In the genomic region with DNA sequence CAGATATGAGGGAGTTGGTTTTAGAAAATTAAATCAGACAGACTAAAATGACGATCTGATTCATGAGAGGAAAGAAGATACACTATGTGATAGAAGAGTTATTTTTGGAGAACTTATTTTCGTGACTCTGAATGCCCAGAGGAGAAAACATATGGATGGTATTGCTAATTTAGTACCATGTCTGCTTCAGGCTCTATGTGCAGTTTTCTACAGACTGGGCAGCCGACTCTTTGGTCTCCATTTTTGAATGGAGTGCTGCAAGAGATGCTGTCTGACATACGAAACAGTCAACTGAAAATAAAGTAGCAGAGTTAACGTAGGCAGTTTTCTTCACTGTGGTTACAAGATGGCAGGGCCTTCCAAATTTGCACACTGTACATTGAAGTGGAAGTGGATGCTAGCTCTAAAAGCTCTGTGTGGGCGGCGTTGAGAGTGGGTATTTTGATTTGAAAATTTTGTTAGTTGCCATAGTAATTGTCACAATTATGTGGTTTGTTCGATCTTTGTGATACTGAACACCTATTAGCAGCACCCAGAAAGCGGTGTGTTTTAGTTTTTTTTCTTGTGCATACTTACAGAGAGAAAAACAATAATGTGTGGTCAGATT, we compare ENCODE assay signal across 8 cellular contexts.
DNase-seq lines count a peak whose midpoint lies in the region; ATAC-seq, FAIRE-seq and TF ChIP-seq lines count a peak whose summit lies in the region.

No MANE protein-coding gene starts in this region.

- peaks cover 12% of the 10 kb centered on the region for H3K9me3 Mint-ChIP-seq in activated CD8-positive, alpha-beta T cell treated with anti-CD3 and anti-CD28 coated beads, Interleukin-2, amount 10 ng/mL, durations not matched to agents 7 days and 5 days (ENCODE audit: insufficient read depth)
- peaks cover 5% of the 10 kb centered on the region for H3K9me3 Mint-ChIP-seq in stimulated activated memory B cell treated with anti-CD40 and anti-IgM and Interleukin-4, amounts not matched to agents 10 μg/mL and 1 μg/mL and 100 μg/mL, for 72 hours

- H3K9me3 ChIP-seq in right lobe of liver (no peaks in the 10 kb centered on the region), HepG2 (ENCODE audit: low read length) (no peaks in the 10 kb centered on the region), right cardiac atrium (ENCODE audit: control insufficient read depth, low read length) (no peaks in the 10 kb centered on the region), breast epithelium (no peaks in the 10 kb centered on the region)

- H3K79me2 ChIP-seq in HepG2 (ENCODE audit: insufficient read depth, low read length), result no peaks in the 10 kb centered on the region

- CTCF ChIA-PET in HepG2 (lab: Yijun Ruan, JAX; ENCODE audit: low intra/inter-chr PET ratio, low total read pairs), result no interaction called here
- CTCF ChIA-PET in activated CD8-positive, alpha-beta T cell treated with anti-CD3 and anti-CD28 coated beads, Interleukin-2, amount 10 ng/mL, durations not matched to agents 7 days and 5 days (lab: Charles Lee), result interaction anchor here (0.8 to 1.4 kb wide), 4 partner anchors 13 to 21 kb away, joined by 3 to 4 read pairs (median 3); no protein-coding TSS in a partner anchor

- H3K36me3 Mint-ChIP-seq in activated CD8-positive, alpha-beta T cell treated with anti-CD3 and anti-CD28 coated beads, Interleukin-2, amount 10 ng/mL, durations not matched to agents 7 days and 5 days (ENCODE audit: low read depth), result peaks cover 29% of the 10 kb centered on the region
- H3K36me3 Mint-ChIP-seq in stimulated activated memory B cell treated with anti-CD40 and anti-IgM and Interleukin-4, amounts not matched to agents 10 μg/mL and 1 μg/mL and 100 μg/mL, for 72 hours, result peaks cover 5% of the 10 kb centered on the region

- POLR2A ChIA-PET in HepG2 (lab: Yijun Ruan, JAX), result no interaction called here
- POLR2A ChIA-PET in activated CD8-positive, alpha-beta T cell treated with anti-CD3 and anti-CD28 coated beads, Interleukin-2, amount 10 ng/mL, durations not matched to agents 7 days and 5 days (lab: Charles Lee), result interaction anchor here (0.6 to 2.4 kb wide), 6 partner anchors 13 to 156 kb away, joined by 3 to 17 read pairs (median 4); a partner anchor contains a TSS

- H3K27me3 Mint-ChIP-seq in activated CD8-positive, alpha-beta T cell treated with anti-CD3 and anti-CD28 coated beads, Interleukin-2, amount 10 ng/mL, durations not matched to agents 7 days and 5 days (ENCODE audit: low read depth), result no peaks in the 10 kb centered on the region
- H3K27me3 Mint-ChIP-seq in stimulated activated memory B cell treated with anti-CD40 and anti-IgM and Interleukin-4, amounts not matched to agents 10 μg/mL and 1 μg/mL and 100 μg/mL, for 72 hours, result no peaks in the 10 kb centered on the region

- 47% methylated on average over 9 of the region's 9 CpGs for WGBS in right lobe of liver (ENCODE audit: insufficient coverage, low coverage, low lambda C conversion rate, missing lambda C conversion rate)
- 27% methylated on average over 9 of the region's 9 CpGs for WGBS in HepG2 (ENCODE audit: low lambda C conversion rate)
- 66% methylated on average over 9 of the region's 9 CpGs for WGBS in right cardiac atrium

- H3K4me1 Mint-ChIP-seq in activated CD8-positive, alpha-beta T cell treated with anti-CD3 and anti-CD28 coated beads, Interleukin-2, amount 10 ng/mL, durations not matched to agents 7 days and 5 days (ENCODE audit: low read depth), result peaks cover 34% of the 10 kb centered on the region
- H3K4me1 Mint-ChIP-seq in stimulated activated memory B cell treated with anti-CD40 and anti-IgM and Interleukin-4, amounts not matched to agents 10 μg/mL and 1 μg/mL and 100 μg/mL, for 72 hours, result peaks cover 62% of the 10 kb centered on the region

- no peak for TF ChIP-seq RAD21 in HepG2 (CRISPR knock-in tag; IDR thresholded peaks at IDR 0.05)

- H3K27ac ChIP-seq in right lobe of liver, result peak overlapping the region in 2 of 3 donors; percentile 55 to 69
- H3K27ac ChIP-seq in HepG2 (ENCODE audit: extremely low read length, insufficient read depth, low read length), result no peak overlapping the region
- H3K27ac ChIP-seq in right cardiac atrium (ENCODE audit: low read length), result peak overlapping the region; percentile 71
- H3K27ac ChIP-seq in breast epithelium, result peak overlapping the region in 1 of 2 donors; percentile 3

- peak overlapping the region; percentile 90 for H3K27ac Mint-ChIP-seq in activated CD8-positive, alpha-beta T cell treated with anti-CD3 and anti-CD28 coated beads, Interleukin-2, amount 10 ng/mL, durations not matched to agents 7 days and 5 days
- peak overlapping the region; percentile 99 for H3K27ac Mint-ChIP-seq in stimulated activated memory B cell treated with anti-CD40 and anti-IgM and Interleukin-4, amounts not matched to agents 10 μg/mL and 1 μg/mL and 100 μg/mL, for 72 hours

- FAIRE-seq in HepG2 (lab: Jason Lieb, UNC), result no peak

- H3K4me2 ChIP-seq in HepG2 (ENCODE audit: low read depth, low read length), result no peak overlapping the region

- intact Hi-C loops in right lobe of liver (cut with DNase I) (no loop called here), HepG2 (cut with micrococcal nuclease; ENCODE audit: unreplicated experiment) (no loop called here), right cardiac atrium (cut with DNase I) (no loop called here), breast epithelium (cut with DNase I; ENCODE audit: low total_unique reads) (no loop called here)

- H3K4me3 ChIP-seq in right lobe of liver (no peak overlapping the region), HepG2 (replicated peaks in 1 of 3; ENCODE audit: insufficient read depth in 1 of 3, low read depth in 2 of 3, low read length in 3 of 3) (no peak overlapping the region), right cardiac atrium (ENCODE audit: low read length) (no peak overlapping the region), breast epithelium (peak overlapping the region in 1 of 3 donors; percentile 9)

- H3K4me3 Mint-ChIP-seq in activated CD8-positive, alpha-beta T cell treated with anti-CD3 and anti-CD28 coated beads, Interleukin-2, amount 10 ng/mL, durations not matched to agents 7 days and 5 days, result peak overlapping the region; percentile 73
- H3K4me3 Mint-ChIP-seq in stimulated activated memory B cell treated with anti-CD40 and anti-IgM and Interleukin-4, amounts not matched to agents 10 μg/mL and 1 μg/mL and 100 μg/mL, for 72 hours, result peak overlapping the region; percentile 77

- TF ChIP-seq CTCF in right lobe of liver (IDR thresholded peaks at IDR 0.05) (no peak), HepG2 (CRISPR knock-in tag; IDR thresholded peaks at IDR 0.05) (no peak), breast epithelium (IDR thresholded peaks at IDR 0.05) (no peak)

- no TSS peak for BruUV-seq in HepG2 (replicated peaks; lab: Mats Ljungman, UMichigan)

- TF ChIP-seq POLR2A in right lobe of liver (IDR thresholded peaks at IDR 0.05) (no peak), HepG2 (IDR thresholded peaks at IDR 0.05; ENCODE audit: insufficient read depth in 1 of 2, low read depth in 2 of 2, low read length in 2 of 2) (no peak), breast epithelium (IDR thresholded peaks at IDR 0.05) (no peak)

- H3K27me3 ChIP-seq in right lobe of liver, result no peaks in the 10 kb centered on the region
- H3K27me3 ChIP-seq in HepG2 (ENCODE audit: control insufficient read depth in 1 of 2, insufficient read depth in 2 of 2, low read length in 2 of 2), result no peaks in the 10 kb centered on the region
- no peaks in the 10 kb centered on the region for H3K27me3 ChIP-seq in right cardiac atrium (ENCODE audit: control insufficient read depth, insufficient read depth)
- no peaks in the 10 kb centered on the region for H3K27me3 ChIP-seq in breast epithelium

- no peak overlapping the region for H3K9ac ChIP-seq in HepG2 (ENCODE audit: insufficient read depth, low read depth, low read length)

- H3K36me3 ChIP-seq in right lobe of liver (no peaks in the 10 kb centered on the region), HepG2 (replicated peaks in 1 of 2; ENCODE audit: control insufficient read depth in 1 of 2, insufficient read depth in 2 of 2, low read length in 2 of 2) (no peaks in the 10 kb centered on the region), breast epithelium (no peaks in the 10 kb centered on the region)

- H2AFZ ChIP-seq in HepG2 (ENCODE audit: low read length), result no peak overlapping the region

- H4K20me1 ChIP-seq in HepG2 (ENCODE audit: insufficient read depth, low read length), result no peaks in the 10 kb centered on the region

- H3K4me1 ChIP-seq in right lobe of liver (no peaks in the 10 kb centered on the region), HepG2 (ENCODE audit: insufficient read depth, low read length) (no peaks in the 10 kb centered on the region), right cardiac atrium (ENCODE audit: control insufficient read depth, insufficient read depth, low read length) (peaks cover 2% of the 10 kb centered on the region), breast epithelium (no peaks in the 10 kb centered on the region)

- ATAC-seq in right lobe of liver, result peak in 2 of 4 donors; percentile 33 to 56
- ATAC-seq in HepG2, result no peak
- ATAC-seq in HG03442 (IDR thresholded peaks at IDR 0.05; ENCODE audit: unreplicated experiment), result peak; percentile 67
- ATAC-seq in activated CD8-positive, alpha-beta T cell treated with anti-CD3 and anti-CD28 coated beads, Interleukin-2, amount 10 ng/mL, durations not matched to agents 7 days and 5 days, result peak; percentile 84
- ATAC-seq in right cardiac atrium, result peak; percentile 26 to 42
- ATAC-seq in stimulated activated memory B cell treated with anti-CD40 and anti-IgM and Interleukin-4, amounts not matched to agents 10 μg/mL and 1 μg/mL and 100 μg/mL, for 72 hours, result peak; percentile 88

- no peak for DNase-seq in right lobe of liver
- no peak for DNase-seq in HepG2 (ENCODE audit: low spot score)
- DNase-seq in activated CD8-positive, alpha-beta T cell treated with anti-CD3 and anti-CD28 coated beads, Interleukin-2, amount 10 ng/mL, durations not matched to agents 7 days and 5 days, result peak; percentile 55
- DNase-seq in right cardiac atrium, result no peak
- no peak for DNase-seq in islet precursor cell
- no peak for DNase-seq in breast epithelium (ENCODE audit: low spot score in 2 of 2)

- TF ChIP-seq EP300 in HepG2 (IDR thresholded peaks at IDR 0.05; ENCODE audit: low read depth in 2 of 2, low read length in 2 of 2) (no peak), HepG2 (CRISPR knock-in tag; IDR thresholded peaks at IDR 0.05; ENCODE audit: borderline replicate concordance) (no peak)

- in situ Hi-C loops in HepG2 (cut with HindIII; ENCODE audit: extremely low pct_ligation_motif_present, low pct_unique_long_range_greater_than_20kb), result no loop called here

TF ChIP-seq in HepG2, 621 proteins besides CTCF, POLR2A, EP300 and RAD21 (continues in another document):
- TF ChIP-seq ZNF652 (CRISPR knock-in tag; IDR thresholded peaks at IDR 0.05; ENCODE audit: borderline replicate concordance, low read depth), result no peak
- TF ChIP-seq, protein P1, sequence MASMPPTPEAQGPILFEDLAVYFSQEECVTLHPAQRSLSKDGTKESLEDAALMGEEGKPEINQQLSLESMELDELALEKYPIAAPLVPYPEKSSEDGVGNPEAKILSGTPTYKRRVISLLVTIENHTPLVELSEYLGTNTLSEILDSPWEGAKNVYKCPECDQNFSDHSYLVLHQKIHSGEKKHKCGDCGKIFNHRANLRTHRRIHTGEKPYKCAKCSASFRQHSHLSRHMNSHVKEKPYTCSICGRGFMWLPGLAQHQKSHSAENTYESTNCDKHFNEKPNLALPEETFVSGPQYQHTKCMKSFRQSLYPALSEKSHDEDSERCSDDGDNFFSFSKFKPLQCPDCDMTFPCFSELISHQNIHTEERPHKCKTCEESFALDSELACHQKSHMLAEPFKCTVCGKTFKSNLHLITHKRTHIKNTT (CRISPR knock-in tag; IDR thresholded peaks at IDR 0.05), result no peak
